ENCODE assay signal across 19 cellular contexts in the genomic region with DNA sequence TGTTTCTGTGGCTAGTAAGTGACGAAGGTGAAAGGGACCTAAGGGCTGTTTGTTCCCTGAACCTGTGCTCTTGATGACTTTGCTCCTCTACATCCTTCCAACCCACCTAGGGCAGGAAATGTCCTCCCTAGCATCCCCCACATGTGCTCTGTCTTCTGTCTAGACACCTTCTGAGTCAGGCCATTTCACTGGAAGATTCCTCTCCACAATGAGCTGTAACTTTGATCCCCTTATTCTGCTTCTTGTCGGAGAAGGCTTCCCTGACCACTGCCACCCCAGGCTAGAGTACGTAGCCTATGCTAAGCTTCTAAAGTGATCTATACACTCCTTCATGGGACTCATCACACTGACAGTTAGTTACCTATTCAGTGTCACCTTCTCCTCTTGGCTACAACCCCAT. TPM values are rescaled to one million over a fixed set of nuclear protein-coding genes. Genes with fewer than 3 reads are reported as not detected.
DNase-seq lines count a peak whose midpoint lies in the region; TF ChIP-seq lines count a peak whose summit lies in the region.
"Had no signal": no experiment of that assay in that cellular context is flagged by ENCODE, and none has a peak within 500 bp of the region (broad histone marks: within the 10 kb centered on the region; RNA-seq: fewer than 3 reads in every experiment).

No MANE protein-coding gene starts in this region.

- H3K27me3 ChIP-seq in Loucy (ENCODE audit: insufficient read depth, low read length, poor library complexity, severe bottlenecking) (no peaks in the 10 kb centered on the region), osteoblast (ENCODE audit: insufficient read depth, low read length) (no peaks in the 10 kb centered on the region), Peyer's patch (no peaks in the 10 kb centered on the region), dorsolateral prefrontal cortex (no peaks in the 10 kb centered on the region)
- H3K27me3 ChIP-seq: BLaER1 treated with 17β-estradiol and CSF1 and Interleukin-3, amounts not matched to agents 10 nM and 100 nM had no signal

- H3K4me3 ChIP-seq in Loucy (ENCODE audit: low read length, poor library complexity, severe bottlenecking) (no peak overlapping the region), osteoblast (ENCODE audit: insufficient read depth, low read length) (no peak overlapping the region), Peyer's patch (no peak overlapping the region), dorsolateral prefrontal cortex (no peak overlapping the region)
- H3K4me3 ChIP-seq: BLaER1 treated with 17β-estradiol and CSF1 and Interleukin-3, amounts not matched to agents 10 nM and 100 nM; GM12878 had no signal

- TF ChIP-seq CTCF in Loucy (conservative IDR thresholded peaks at IDR 0.05; ENCODE audit: low read length) = no peak
- no peak for TF ChIP-seq CTCF in endothelial cell (IDR thresholded peaks at IDR 0.05; ENCODE audit: unreplicated experiment)
- no peak for TF ChIP-seq CTCF in osteoblast (IDR thresholded peaks at IDR 0.05; ENCODE audit: extremely low read depth, low read depth, low read length)
- TF ChIP-seq CTCF in Peyer's patch (IDR thresholded peaks at IDR 0.05) = no peak
- no peak for TF ChIP-seq CTCF in dorsolateral prefrontal cortex (IDR thresholded peaks at IDR 0.05 in 54 of 56, conservative IDR thresholded peaks at IDR 0.05 in 2 of 56; ENCODE audit: low read depth in 1 of 56, partially characterized antibody in 56 of 56)

- H3K4me1 ChIP-seq in Loucy (ENCODE audit: insufficient read depth, low read length, poor library complexity, severe bottlenecking) (peaks cover 4% of the 10 kb centered on the region), osteoblast (ENCODE audit: insufficient read depth, low read length) (peaks cover 38% of the 10 kb centered on the region), Peyer's patch (no peaks in the 10 kb centered on the region)

- no peaks in the 10 kb centered on the region for H3K9me3 Mint-ChIP-seq in endothelial cell (ENCODE audit: unreplicated experiment)
- no peaks in the 10 kb centered on the region for H3K9me3 Mint-ChIP-seq in activated naive CD8-positive, alpha-beta T cell treated with anti-CD3 and anti-CD28 coated beads for 36 hours
- H3K9me3 Mint-ChIP-seq: CD8-positive, alpha-beta T cell; H9 had no signal

- no peaks in the 10 kb centered on the region for H3K9me3 ChIP-seq in Loucy (ENCODE audit: insufficient read depth, low read depth, low read length)
- no peaks in the 10 kb centered on the region for H3K9me3 ChIP-seq in osteoblast (ENCODE audit: low read depth, low read length)
- no peaks in the 10 kb centered on the region for H3K9me3 ChIP-seq in Peyer's patch
- H3K9me3 ChIP-seq: BLaER1 treated with 17β-estradiol and CSF1 and Interleukin-3, amounts not matched to agents 10 nM and 100 nM had no signal

- H3F3A ChIP-seq in Loucy (ENCODE audit: low read depth) = no peaks in the 10 kb centered on the region

- H3K79me2 ChIP-seq in Loucy (ENCODE audit: insufficient read depth, low read length) (no peaks in the 10 kb centered on the region), osteoblast (ENCODE audit: insufficient read depth, low read length) (no peaks in the 10 kb centered on the region)

- no peak overlapping the region for H3K4me2 ChIP-seq in Loucy (ENCODE audit: low read depth, low read length, poor library complexity, severe bottlenecking)
- no peak overlapping the region for H3K4me2 ChIP-seq in osteoblast (ENCODE audit: insufficient read depth, low read length)
- H3K4me2 ChIP-seq: BLaER1 treated with 17β-estradiol and CSF1 and Interleukin-3, amounts not matched to agents 10 nM and 100 nM had no signal

- H3K9me2 ChIP-seq in Loucy (replicated peaks; ENCODE audit: low read depth, low read length) = no peaks in the 10 kb centered on the region

- H3K9ac ChIP-seq in Loucy (ENCODE audit: low read depth, low read length, poor library complexity, severe bottlenecking) = no peak overlapping the region
- H3K9ac ChIP-seq: BLaER1 treated with 17β-estradiol and CSF1 and Interleukin-3, amounts not matched to agents 10 nM and 100 nM had no signal

- H4K20me1 ChIP-seq in Loucy (ENCODE audit: insufficient read depth, low read length, poor library complexity, severe bottlenecking) = no peaks in the 10 kb centered on the region
- H4K20me1 ChIP-seq in osteoblast (ENCODE audit: insufficient read depth, low read length) = no peaks in the 10 kb centered on the region
- H4K20me1 ChIP-seq: BLaER1 treated with 17β-estradiol and CSF1 and Interleukin-3, amounts not matched to agents 10 nM and 100 nM had no signal

- H3K4me3 Mint-ChIP-seq in endothelial cell (ENCODE audit: unreplicated experiment) = no peak overlapping the region
- no peak overlapping the region for H3K4me3 Mint-ChIP-seq in activated naive CD8-positive, alpha-beta T cell treated with anti-CD3 and anti-CD28 coated beads for 36 hours
- H3K4me3 Mint-ChIP-seq: B cell; CD8-positive, alpha-beta T cell; H9 had no signal

- peaks cover 1% of the 10 kb centered on the region for H3K27me3 Mint-ChIP-seq in endothelial cell (ENCODE audit: unreplicated experiment)
- no peaks in the 10 kb centered on the region for H3K27me3 Mint-ChIP-seq in activated naive CD8-positive, alpha-beta T cell treated with anti-CD3 and anti-CD28 coated beads for 36 hours

- H3K36me3 Mint-ChIP-seq in endothelial cell (ENCODE audit: low read depth, unreplicated experiment) = peaks cover 4% of the 10 kb centered on the region
- no peaks in the 10 kb centered on the region for H3K36me3 Mint-ChIP-seq in activated naive CD8-positive, alpha-beta T cell treated with anti-CD3 and anti-CD28 coated beads for 36 hours
- H3K36me3 Mint-ChIP-seq: CD8-positive, alpha-beta T cell had no signal

- H2AFZ ChIP-seq in Loucy (ENCODE audit: low read length) (peak overlapping the region; percentile 7; the same call in 1 of the 2 replicates), osteoblast (ENCODE audit: low read length) (peak overlapping the region; percentile 4)

- DNase-seq in endothelial cell (ENCODE audit: low spot score) (no peak), osteoblast (ENCODE audit: insufficient read length, low spot score, missing footprints) (no peak), Peyer's patch (no peak), dorsolateral prefrontal cortex (no peak)
- DNase-seq in activated naive CD8-positive, alpha-beta T cell treated with anti-CD3 and anti-CD28 coated beads for 36 hours = no peak
- DNase-seq: Calu3; CD8-positive, alpha-beta T cell; DMS53; DND-41; EL; H9 had no signal

- peaks cover 30% of the 10 kb centered on the region for H3K4me1 Mint-ChIP-seq in endothelial cell (ENCODE audit: unreplicated experiment)
- peaks cover 12% of the 10 kb centered on the region for H3K4me1 Mint-ChIP-seq in activated naive CD8-positive, alpha-beta T cell treated with anti-CD3 and anti-CD28 coated beads for 36 hours
- H3K4me1 Mint-ChIP-seq: H9 had no signal

- H3K36me3 ChIP-seq in Loucy (ENCODE audit: insufficient read depth, low read length) (no peaks in the 10 kb centered on the region), osteoblast (ENCODE audit: insufficient read depth, low read length) (no peaks in the 10 kb centered on the region), Peyer's patch (no peaks in the 10 kb centered on the region)
- H3K36me3 ChIP-seq: BLaER1 treated with 17β-estradiol and CSF1 and Interleukin-3, amounts not matched to agents 10 nM and 100 nM had no signal

- H3K27ac Mint-ChIP-seq in endothelial cell (ENCODE audit: unreplicated experiment) = peak overlapping the region; percentile 18
- H3K27ac Mint-ChIP-seq in activated naive CD8-positive, alpha-beta T cell treated with anti-CD3 and anti-CD28 coated beads for 36 hours = no peak overlapping the region
- H3K27ac Mint-ChIP-seq: B cell; CD8-positive, alpha-beta T cell; H9 had no signal

- intact Hi-C loops in dorsolateral prefrontal cortex (cut with DNase I) = no loop called here

- peak overlapping the region; percentile 20 for H3K27ac ChIP-seq in osteoblast (ENCODE audit: low read depth, low read length)
- no peak overlapping the region for H3K27ac ChIP-seq in Peyer's patch
- H3K27ac ChIP-seq in dorsolateral prefrontal cortex = no peak overlapping the region
- H3K27ac ChIP-seq: BLaER1 treated with 17β-estradiol and CSF1 and Interleukin-3, amounts not matched to agents 10 nM and 100 nM had no signal

- TF ChIP-seq POLR2A in Peyer's patch (IDR thresholded peaks at IDR 0.05) = no peak

RNA-seq across cellular contexts. Expression of gene SPAAR, which starts 21.7 kb away (rescaled TPM):
- total RNA-seq in endothelial cell (ENCODE audit: unreplicated experiment) = 32.0 TPM
- 0.29 and 0.72 TPM in 2 replicates for total RNA-seq in osteoblast
- not detected for total RNA-seq in activated naive CD8-positive, alpha-beta T cell treated with anti-CD3 and anti-CD28 coated beads for 36 hours
- total RNA-seq in Peyer's patch = 10 to 100 TPM in 1 of 4 donors, under 1 TPM in 1, not detected in 2; 0.88 to 17.3 TPM
- 10 to 100 TPM in 5 of 120 experiments, 1 to 10 TPM in 115; 1.5 to 13.9 (median 4.7) TPM for total RNA-seq in dorsolateral prefrontal cortex
- total RNA-seq: B cell; Calu3; CD8-positive, alpha-beta T cell; GM12878; H1; H9 had no signal

RNA-seq across cellular contexts. Expression of gene HRCT1, which starts 25.0 kb away (rescaled TPM):
- 0.87 TPM for total RNA-seq in endothelial cell (ENCODE audit: unreplicated experiment)
- 1.8 and 5.1 TPM in 2 replicates for total RNA-seq in osteoblast
- not detected for total RNA-seq in activated naive CD8-positive, alpha-beta T cell treated with anti-CD3 and anti-CD28 coated beads for 36 hours
- 10 to 100 TPM in 3 of 4 donors, 1 to 10 TPM in 1; 9.1 to 32.6 (median 17.2) TPM for total RNA-seq in Peyer's patch
- total RNA-seq in dorsolateral prefrontal cortex = 10 to 100 TPM in 3 of 120 experiments, 1 to 10 TPM in 115, under 1 TPM in 2; 0.75 to 11.9 (median 3.8) TPM
- total RNA-seq: A172; B cell; CD8-positive, alpha-beta T cell; G401; GM12878; H1; H9 had no signal

RNA-seq across cellular contexts. Expression of gene OR2S2, which starts 27.0 kb away (rescaled TPM):
- total RNA-seq in endothelial cell (ENCODE audit: unreplicated experiment) (not detected), osteoblast (under 0.01 TPM in 2 replicates), Peyer's patch (not detected), dorsolateral prefrontal cortex (under 1 TPM in 7 of 120 experiments, not detected in 113; 0.44 to 0.88 (median 0.59) TPM)
- total RNA-seq in activated naive CD8-positive, alpha-beta T cell treated with anti-CD3 and anti-CD28 coated beads for 36 hours = not detected
- total RNA-seq: A172; B cell; Calu3; CD8-positive, alpha-beta T cell; G401; GM12878; H1; H9; HT-29 had no signal
